In genomic region chr4:85491527-85491926, GRCh38 we compare ENCODE assay signal across 12 cellular contexts. TPM values are rescaled to one million over a fixed set of nuclear protein-coding genes. Genes with fewer than 3 reads are reported as not detected.
A peak's percentile ranks its signal among the peaks of the same experiment; 100 is the strongest.
DNase-seq lines count a peak whose midpoint lies in the region; ATAC-seq and TF ChIP-seq lines count a peak whose summit lies in the region.
"Had no signal": no experiment of that assay in that cellular context is flagged by ENCODE, and none has a peak within 500 bp of the region (broad histone marks: within the 10 kb centered on the region; RNA-seq: fewer than 3 reads in every experiment).

No MANE protein-coding gene starts in this region.

- no peak overlapping the region for H4K5ac ChIP-seq in H9 (ENCODE audit: insufficient read length, low read depth, low read length)

- H3K4me3 ChIP-seq in OCI-LY7 (ENCODE audit: low read depth, low read length, poor library complexity, severe bottlenecking): no peak overlapping the region

- H4K20me1 ChIP-seq in OCI-LY7 (ENCODE audit: insufficient read depth, low read length) (no peaks in the 10 kb centered on the region), H9 (ENCODE audit: control insufficient read depth, insufficient read depth, insufficient read length) (no peaks in the 10 kb centered on the region)

- H3K4me2 ChIP-seq in OCI-LY7 (ENCODE audit: low read length): peak overlapping the region; percentile 23; the same call in 1 of the 2 replicates
- no peak overlapping the region for H3K4me2 ChIP-seq in H9 (ENCODE audit: insufficient read depth, insufficient read length, low read length)

- no peak overlapping the region for H3K56ac ChIP-seq in H9 (ENCODE audit: insufficient read length, low read depth, low read length)

- H3K27ac Mint-ChIP-seq in activated naive CD4-positive, alpha-beta T cell treated with anti-CD3 and anti-CD28 coated beads, Interleukin-2, amount 10 ng/mL, durations not matched to agents 7 days and 5 days: no peak overlapping the region
- H3K27ac Mint-ChIP-seq in H9: no peak overlapping the region

- H2BK5ac ChIP-seq in H9 (ENCODE audit: insufficient read length, low read length): no peak overlapping the region

- H2AK5ac ChIP-seq in H9 (ENCODE audit: insufficient read length, low read length): no peak overlapping the region

- BruUV-seq in OCI-LY7 (replicated peaks; lab: Mats Ljungman, UMichigan): no TSS peak

- no peak overlapping the region for H4K8ac ChIP-seq in H9 (replicated peaks; ENCODE audit: insufficient read length, low read depth, low read length)

- H3K4me1 ChIP-seq in OCI-LY7 (ENCODE audit: insufficient read depth, low read length, poor library complexity, severe bottlenecking) (peaks cover 6% of the 10 kb centered on the region), H9 (ENCODE audit: insufficient read depth, low read length) (no peaks in the 10 kb centered on the region; the same call in 1 of the 2 replicates)

- intact Hi-C loops in OCI-LY7 (cut with micrococcal nuclease; ENCODE audit: unreplicated experiment): no loop called here
- intact Hi-C loops in head of caudate nucleus (cut with DNase I): no loop called here

- H3K23ac ChIP-seq in H9 (ENCODE audit: insufficient read length, low read depth, low read length): no peak overlapping the region

- no peak overlapping the region for H3K14ac ChIP-seq in H9 (ENCODE audit: insufficient read depth, low read length)

- H3K36me3 Mint-ChIP-seq in activated naive CD4-positive, alpha-beta T cell treated with anti-CD3 and anti-CD28 coated beads, Interleukin-2, amount 10 ng/mL, durations not matched to agents 7 days and 5 days: no peaks in the 10 kb centered on the region
- H3K36me3 Mint-ChIP-seq in H9 (ENCODE audit: insufficient read depth in 1 of 3, low read depth in 3 of 3): no peaks in the 10 kb centered on the region

- H3K4me3 Mint-ChIP-seq in activated naive CD4-positive, alpha-beta T cell treated with anti-CD3 and anti-CD28 coated beads, Interleukin-2, amount 10 ng/mL, durations not matched to agents 7 days and 5 days: no peak overlapping the region
- H3K4me3 Mint-ChIP-seq in H9: no peak overlapping the region

- peaks cover 1% of the 10 kb centered on the region for H3K9me3 Mint-ChIP-seq in activated naive CD4-positive, alpha-beta T cell treated with anti-CD3 and anti-CD28 coated beads, Interleukin-2, amount 10 ng/mL, durations not matched to agents 7 days and 5 days
- H3K9me3 Mint-ChIP-seq in H9: no peaks in the 10 kb centered on the region; a peak in 1 of 5 replicates

- H3K23me2 ChIP-seq in H9 (ENCODE audit: insufficient read length, low read depth, low read length, poor library complexity, severe bottlenecking): no peaks in the 10 kb centered on the region

- no peak overlapping the region for H2BK15ac ChIP-seq in H9 (ENCODE audit: low read depth, low read length)

- H3K9me2 ChIP-seq in OCI-LY7 (ENCODE audit: insufficient read depth, low read length): no peaks in the 10 kb centered on the region

- H3K4ac ChIP-seq in H9 (ENCODE audit: low read depth, low read length): no peak overlapping the region

- CTCF ChIA-PET in OCI-LY7 (lab: Charles Lee; ENCODE audit: unreplicated experiment): no interaction called here
- CTCF ChIA-PET in activated naive CD4-positive, alpha-beta T cell treated with anti-CD3 and anti-CD28 coated beads, Interleukin-2, amount 10 ng/mL, durations not matched to agents 7 days and 5 days (lab: Charles Lee): no interaction called here

- no peak for TF ChIP-seq CTCF in OCI-LY7 (conservative IDR thresholded peaks at IDR 0.05; ENCODE audit: low read length)
- TF ChIP-seq CTCF in H9 (conservative IDR thresholded peaks at IDR 0.05): no peak

- no peaks in the 10 kb centered on the region for H3K79me1 ChIP-seq in H9 (ENCODE audit: insufficient read depth, low read depth, low read length, poor library complexity, severe bottlenecking)

- H3K36me3 ChIP-seq in OCI-LY7 (ENCODE audit: insufficient read depth, low read length): no peaks in the 10 kb centered on the region
- H3K36me3 ChIP-seq: neutrophil had no signal

- peak; percentile 48 for ATAC-seq in HG03558 (IDR thresholded peaks at IDR 0.05; ENCODE audit: extremely low read depth, unreplicated experiment)

- DNase-seq in NCI-H2081 (lab: John Stamatoyannopoulos, UW) (peak; percentile 15 to 58), NCI-H2081 treated with DMSO at 0.1 percent for 48 hours (lab: John Stamatoyannopoulos, UW) (no peak), OCI-LY7 (ENCODE audit: low spot score) (peak; percentile 12), T-helper 2 cell (no peak), head of caudate nucleus (no peak), H9 (no peak)
- DNase-seq in activated naive CD4-positive, alpha-beta T cell treated with anti-CD3 and anti-CD28 coated beads, Interleukin-2, amount 10 ng/mL, durations not matched to agents 7 days and 5 days: no peak
- DNase-seq: activated CD8-positive, alpha-beta memory T cell treated with anti-CD3 and anti-CD28 coated beads, Interleukin-2, amount 50 U/mL, for 48 hours; substantia nigra had no signal

- no peak overlapping the region for H3T11ph ChIP-seq in H9 (ENCODE audit: low read length)

- H3K9me3 ChIP-seq in OCI-LY7 (ENCODE audit: low read length) (no peaks in the 10 kb centered on the region), H9 (ENCODE audit: control insufficient read depth, low read depth, low read length) (no peaks in the 10 kb centered on the region)
- H3K9me3 ChIP-seq: neutrophil had no signal

- H2AFZ ChIP-seq in OCI-LY7 (ENCODE audit: low read length) (peak overlapping the region; percentile 9; the same call in 1 of the 2 replicates), H9 (ENCODE audit: low read length) (no peak overlapping the region)

- H3K18ac ChIP-seq in H9 (ENCODE audit: insufficient read length, low read depth, low read length): no peak overlapping the region

- H2BK12ac ChIP-seq in H9 (ENCODE audit: insufficient read length, low read depth, low read length): no peak overlapping the region

- H3K27ac ChIP-seq in OCI-LY7 (ENCODE audit: low read depth, low read length, poor library complexity, severe bottlenecking) (no peak overlapping the region), H9 (ENCODE audit: insufficient read length, low read depth, low read length) (no peak overlapping the region)
- H3K27ac ChIP-seq: epithelial cell of prostate, neutrophil had no signal

- H3K79me2 ChIP-seq in OCI-LY7 (ENCODE audit: insufficient read depth, low read depth, low read length) (no peaks in the 10 kb centered on the region), H9 (ENCODE audit: insufficient read depth, low read length) (no peaks in the 10 kb centered on the region)

- no peaks in the 10 kb centered on the region for H3K4me1 Mint-ChIP-seq in activated naive CD4-positive, alpha-beta T cell treated with anti-CD3 and anti-CD28 coated beads, Interleukin-2, amount 10 ng/mL, durations not matched to agents 7 days and 5 days
- H3K4me1 Mint-ChIP-seq in H9: peaks cover 12 to 15% of the 10 kb centered on the region in 2 experiments

- H2BK120ac ChIP-seq in H9 (ENCODE audit: low read depth, low read length, poor library complexity, severe bottlenecking): no peak overlapping the region

- H2BK20ac ChIP-seq in H9 (ENCODE audit: low read depth, low read length, poor library complexity, severe bottlenecking): no peak overlapping the region

- POLR2A ChIA-PET in OCI-LY7 (lab: Charles Lee): interaction anchor here (0.8 to 5.0 kb wide), 10 partner anchors 9 to 253 kb away, joined by 3 to 31 read pairs (median 4); partner anchors contain the start of gene ARHGAP24

- H4K91ac ChIP-seq in H9 (ENCODE audit: insufficient read length, low read depth, low read length): no peak overlapping the region

- no peaks in the 10 kb centered on the region for H3K27me3 ChIP-seq in H9 (ENCODE audit: insufficient read depth, low read length)
- H3K27me3 ChIP-seq: neutrophil had no signal

- H3K27me3 Mint-ChIP-seq in activated naive CD4-positive, alpha-beta T cell treated with anti-CD3 and anti-CD28 coated beads, Interleukin-2, amount 10 ng/mL, durations not matched to agents 7 days and 5 days: no peaks in the 10 kb centered on the region
- no peaks in the 10 kb centered on the region for H3K27me3 Mint-ChIP-seq in H9 (ENCODE audit: low read depth)

- H3K9ac ChIP-seq in H9 (ENCODE audit: extremely low read depth, insufficient read length, low read length): no peak overlapping the region

RNA-seq across cellular contexts. Expression of gene ARHGAP24, which starts 16.6 kb away (rescaled TPM):
- total RNA-seq in OCI-LY7 (2014; rRNA removed; shearing (Covaris generic)): 0.75 and 0.88 TPM in 2 replicates
- total RNA-seq in OCI-LY7 (2022) (4.3 and 4.4 TPM in 2 replicates), H9 (2021) (0.13 and 0.37 TPM in 2 replicates)

Comparison
In these comparisons a context has a peak if more than half of its experiments do, and no peak if none do; other contexts are left out.
1. DNase-seq: peak in NCI-H2081 (2 of 2) and OCI-LY7 (single experiment); none in NCI-H2081 treated with DMSO at 0.1 percent for 48 hours (single experiment), activated naive CD4-positive, alpha-beta T cell treated with anti-CD3 and anti-CD28 coated beads, Interleukin-2, amount 10 ng/mL, durations not matched to agents 7 days and 5 days (single experiment), T-helper 2 cell (0 of 5), head of caudate nucleus (0 of 42) and H9 (single experiment).